ENCODE assay signal across 10 cellular contexts in genomic region chr19:18650468-18651001, GRCh38. TPM values are rescaled to one million over a fixed set of nuclear protein-coding genes. Genes with fewer than 3 reads are reported as not detected.
A peak's percentile ranks its signal among the peaks of the same experiment; 100 is the strongest.
DNase-seq lines count a peak whose midpoint lies in the region; ATAC-seq and TF ChIP-seq lines count a peak whose summit lies in the region.
"Had no signal": no experiment of that assay in that cellular context is flagged by ENCODE, and none has a peak within 500 bp of the region (broad histone marks: within the 10 kb centered on the region; RNA-seq: fewer than 3 reads in every experiment).

No MANE protein-coding gene starts in this region.

- POLR2A ChIA-PET in WTC11 (lab: Charles Lee), result no interaction called here

- H4K20me1 ChIP-seq in neural progenitor cell (ENCODE audit: low read depth), result peaks cover 67% of the 10 kb centered on the region

- TF ChIP-seq CTCF in WTC11 (IDR thresholded peaks at IDR 0.05) (no peak), neural progenitor cell (IDR thresholded peaks at IDR 0.05) (no peak)

- H2AFZ ChIP-seq in ACC112 (ENCODE audit: low read length, unreplicated experiment) (no peak overlapping the region), neural progenitor cell (replicated peaks) (no peak overlapping the region)

- H3K4me3 ChIP-seq in ACC112 (ENCODE audit: low read depth, low read length), result peak overlapping the region; percentile 65
- H3K4me3 ChIP-seq in neural progenitor cell, result no peak overlapping the region
- H3K4me3 ChIP-seq: A549 had no signal

- H3K4me1 Mint-ChIP-seq in WTC11 (peaks cover 34% of the 10 kb centered on the region), neural progenitor cell (peaks cover 59% of the 10 kb centered on the region)

- no peaks in the 10 kb centered on the region for H3K36me3 ChIP-seq in ACC112 (ENCODE audit: insufficient read depth, low read length)
- no peaks in the 10 kb centered on the region for H3K36me3 ChIP-seq in neural progenitor cell

- H3K27me3 ChIP-seq in ACC112 (ENCODE audit: insufficient read depth, low read length) (no peaks in the 10 kb centered on the region), neural progenitor cell (no peaks in the 10 kb centered on the region)

- H3K27ac ChIP-seq in ACC112 (ENCODE audit: low read depth, low read length) (peak overlapping the region; percentile 90), neural progenitor cell (no peak overlapping the region)
- H3K27ac ChIP-seq: A549 had no signal

- no peak for DNase-seq in WTC11 (ENCODE audit: low spot score)
- peak; percentile 86 for DNase-seq in Right ventricle myocardium inferior (ENCODE audit: missing footprints)
- peak; percentile 37 for DNase-seq in neural progenitor cell (ENCODE audit: low spot score)
- no peak for DNase-seq in KG1 (lab: John Stamatoyannopoulos, UW)
- no peak for DNase-seq in kidney glomerular epithelial cell (lab: John Stamatoyannopoulos, UW)
- no peak for DNase-seq in NCI-H510A treated with DMSO at 0.1 percent for 48 hours (lab: John Stamatoyannopoulos, UW)
- DNase-seq: activated B cell treated with CpG ODN at 0.5 μM for 24 hours had no signal

- ATAC-seq in WTC11, result no peak
- peak; percentile 72 for ATAC-seq in Right ventricle myocardium inferior
- ATAC-seq in GM21717 (IDR thresholded peaks at IDR 0.05; ENCODE audit: unreplicated experiment), result no peak

- CTCF ChIA-PET in WTC11 (lab: Charles Lee), result interaction anchor here (1.0 kb wide), 1 partner anchor 10 kb away, joined by 3 read pairs; no protein-coding TSS in a partner anchor

- H3K27ac Mint-ChIP-seq in WTC11 (peak overlapping the region; percentile 79), neural progenitor cell (peak overlapping the region; percentile 60)

- no peak overlapping the region for H3K4me2 ChIP-seq in neural progenitor cell
- H3K4me2 ChIP-seq: A549 had no signal

- H3K4me3 Mint-ChIP-seq in WTC11 (no peak overlapping the region), neural progenitor cell (peak overlapping the region; percentile 65)

- H3K9me3 ChIP-seq in neural progenitor cell (ENCODE audit: low read depth), result no peaks in the 10 kb centered on the region
- H3K9me3 ChIP-seq: A549 had no signal

- H3K79me2 ChIP-seq in ACC112 (ENCODE audit: control insufficient read depth, insufficient read depth, low read length, unreplicated experiment) (peaks cover 4% of the 10 kb centered on the region), neural progenitor cell (ENCODE audit: low read depth) (no peaks in the 10 kb centered on the region)

- peaks cover 3% of the 10 kb centered on the region; the same call in 1 of the 2 replicates for H3K27me3 Mint-ChIP-seq in WTC11 (ENCODE audit: low read depth)
- peaks cover 12% of the 10 kb centered on the region for H3K27me3 Mint-ChIP-seq in neural progenitor cell (ENCODE audit: insufficient read depth, low read depth)
- H3K27me3 Mint-ChIP-seq: activated B cell treated with CpG ODN at 0.5 μM for 24 hours had no signal

- H3K9ac ChIP-seq in neural progenitor cell, result no peak overlapping the region

- H3F3A ChIP-seq in neural progenitor cell (ENCODE audit: low read depth), result no peaks in the 10 kb centered on the region

- H3K9me3 Mint-ChIP-seq in WTC11 (no peaks in the 10 kb centered on the region), neural progenitor cell (no peaks in the 10 kb centered on the region)
- H3K9me3 Mint-ChIP-seq: activated B cell treated with CpG ODN at 0.5 μM for 24 hours had no signal

- H3K36me3 Mint-ChIP-seq in WTC11 (no peaks in the 10 kb centered on the region), neural progenitor cell (peaks cover 5% of the 10 kb centered on the region)

- H3K4me1 ChIP-seq in ACC112 (ENCODE audit: control insufficient read depth, insufficient read depth, low read length, unreplicated experiment) (peaks cover 28% of the 10 kb centered on the region), neural progenitor cell (peaks cover 9% of the 10 kb centered on the region)
- H3K4me1 ChIP-seq: A549 had no signal

- intact Hi-C loops in Right ventricle myocardium inferior (cut with DNase I), result no loop called here

TF ChIP-seq in WTC11, 78 proteins besides CTCF, POLR2A, EP300 and RAD21:
- TF ChIP-seq ZNF232 (CRISPR knock-in tag; IDR thresholded peaks at IDR 0.05) (no peak), MYBL2 (CRISPR knock-in tag; IDR thresholded peaks at IDR 0.05) (no peak), ZNF416 (CRISPR knock-in tag; IDR thresholded peaks at IDR 0.05) (no peak), FOXP1 (CRISPR knock-in tag; IDR thresholded peaks at IDR 0.05; ENCODE audit: borderline replicate concordance) (no peak), MLX (CRISPR knock-in tag; IDR thresholded peaks at IDR 0.05) (no peak), ZNF138 (CRISPR knock-in tag; conservative IDR thresholded peaks at IDR 0.05) (no peak), USF1 (CRISPR knock-in tag; IDR thresholded peaks at IDR 0.05) (no peak), NR2C2 (CRISPR knock-in tag; IDR thresholded peaks at IDR 0.05) (no peak), TP53 (CRISPR knock-in tag; IDR thresholded peaks at IDR 0.05) (no peak)
- TF ChIP-seq, protein P1, sequence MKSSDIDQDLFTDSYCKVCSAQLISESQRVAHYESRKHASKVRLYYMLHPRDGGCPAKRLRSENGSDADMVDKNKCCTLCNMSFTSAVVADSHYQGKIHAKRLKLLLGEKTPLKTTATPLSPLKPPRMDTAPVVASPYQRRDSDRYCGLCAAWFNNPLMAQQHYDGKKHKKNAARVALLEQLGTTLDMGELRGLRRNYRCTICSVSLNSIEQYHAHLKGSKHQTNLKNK (CRISPR knock-in tag; IDR thresholded peaks at IDR 0.05), result no peak
- TF ChIP-seq, protein P2, sequence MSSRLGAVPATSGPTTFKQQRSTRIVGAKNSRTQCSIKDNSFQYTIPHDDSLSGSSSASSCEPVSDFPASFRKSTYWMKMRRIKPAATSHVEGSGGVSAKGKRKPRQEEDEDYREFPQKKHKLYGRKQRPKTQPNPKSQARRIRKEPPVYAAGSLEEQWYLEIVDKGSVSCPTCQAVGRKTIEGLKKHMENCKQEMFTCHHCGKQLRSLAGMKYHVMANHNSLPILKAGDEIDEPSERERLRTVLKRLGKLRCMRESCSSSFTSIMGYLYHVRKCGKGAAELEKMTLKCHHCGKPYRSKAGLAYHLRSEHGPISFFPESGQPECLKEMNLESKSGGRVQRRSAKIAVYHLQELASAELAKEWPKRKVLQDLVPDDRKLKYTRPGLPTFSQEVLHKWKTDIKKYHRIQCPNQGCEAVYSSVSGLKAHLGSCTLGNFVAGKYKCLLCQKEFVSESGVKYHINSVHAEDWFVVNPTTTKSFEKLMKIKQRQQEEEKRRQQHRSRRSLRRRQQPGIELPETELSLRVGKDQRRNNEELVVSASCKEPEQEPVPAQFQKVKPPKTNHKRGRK (CRISPR knock-in tag; IDR thresholded peaks at IDR 0.05; ENCODE audit: borderline replicate concordance), result no peak
- TF ChIP-seq, protein P3, sequence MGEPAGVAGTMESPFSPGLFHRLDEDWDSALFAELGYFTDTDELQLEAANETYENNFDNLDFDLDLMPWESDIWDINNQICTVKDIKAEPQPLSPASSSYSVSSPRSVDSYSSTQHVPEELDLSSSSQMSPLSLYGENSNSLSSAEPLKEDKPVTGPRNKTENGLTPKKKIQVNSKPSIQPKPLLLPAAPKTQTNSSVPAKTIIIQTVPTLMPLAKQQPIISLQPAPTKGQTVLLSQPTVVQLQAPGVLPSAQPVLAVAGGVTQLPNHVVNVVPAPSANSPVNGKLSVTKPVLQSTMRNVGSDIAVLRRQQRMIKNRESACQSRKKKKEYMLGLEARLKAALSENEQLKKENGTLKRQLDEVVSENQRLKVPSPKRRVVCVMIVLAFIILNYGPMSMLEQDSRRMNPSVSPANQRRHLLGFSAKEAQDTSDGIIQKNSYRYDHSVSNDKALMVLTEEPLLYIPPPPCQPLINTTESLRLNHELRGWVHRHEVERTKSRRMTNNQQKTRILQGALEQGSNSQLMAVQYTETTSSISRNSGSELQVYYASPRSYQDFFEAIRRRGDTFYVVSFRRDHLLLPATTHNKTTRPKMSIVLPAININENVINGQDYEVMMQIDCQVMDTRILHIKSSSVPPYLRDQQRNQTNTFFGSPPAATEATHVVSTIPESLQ (CRISPR knock-in tag; IDR thresholded peaks at IDR 0.05), result no peak

RNA-seq across cellular contexts. Expression of gene KLHL26, which starts 13.7 kb away (rescaled TPM):
- 13.1 to 14.2 TPM (median 14.2 TPM) in 3 replicates for total RNA-seq in WTC11 (2021)
- 6.6 TPM for total RNA-seq in Right ventricle myocardium inferior
- 5.8 and 7.1 TPM in 2 replicates for total RNA-seq in neural progenitor cell (ENCODE audit: low replicate concordance)

RNA-seq across cellular contexts. Expression of gene CRTC1, which starts 32.9 kb away (rescaled TPM):
- total RNA-seq in WTC11 (2021) (12.3 to 17.0 TPM (median 16.3 TPM) in 3 replicates), Right ventricle myocardium inferior (10.3 TPM), neural progenitor cell (ENCODE audit: low replicate concordance) (2.4 and 5.7 TPM in 2 replicates)

RNA-seq across cellular contexts. Expression of gene TMEM59L, which starts 37.9 kb away (rescaled TPM):
- 14.8 to 30.0 TPM (median 27.3 TPM) in 3 replicates for total RNA-seq in WTC11 (2021)
- total RNA-seq in Right ventricle myocardium inferior, result 2.8 TPM
- total RNA-seq in neural progenitor cell (ENCODE audit: low replicate concordance), result 0.11 and 1.4 TPM in 2 replicates
- total RNA-seq: activated B cell treated with CpG ODN at 0.5 μM for 24 hours had no signal

RNA-seq across cellular contexts. Expression of gene CRLF1, which starts 43.9 kb away (rescaled TPM):
- 36.4 to 55.8 TPM (median 51.4 TPM) in 3 replicates for total RNA-seq in WTC11 (2021)
- 35.7 TPM for total RNA-seq in Right ventricle myocardium inferior
- total RNA-seq in neural progenitor cell (ENCODE audit: low replicate concordance), result 0.84 TPM in 1 of 2 replicates, not detected in the other
- total RNA-seq: activated B cell treated with CpG ODN at 0.5 μM for 24 hours had no signal

Comparison
In these comparisons a context has a peak if more than half of its experiments do, and no peak if none do; other contexts are left out.
1. DNase-seq: peak in Right ventricle myocardium inferior (single experiment) and neural progenitor cell (single experiment); none in WTC11 (single experiment), KG1 (single experiment), kidney glomerular epithelial cell (single experiment) and NCI-H510A treated with DMSO at 0.1 percent for 48 hours (single experiment).